13 cellular contexts compared by ENCODE assay signal in the genomic region with DNA sequence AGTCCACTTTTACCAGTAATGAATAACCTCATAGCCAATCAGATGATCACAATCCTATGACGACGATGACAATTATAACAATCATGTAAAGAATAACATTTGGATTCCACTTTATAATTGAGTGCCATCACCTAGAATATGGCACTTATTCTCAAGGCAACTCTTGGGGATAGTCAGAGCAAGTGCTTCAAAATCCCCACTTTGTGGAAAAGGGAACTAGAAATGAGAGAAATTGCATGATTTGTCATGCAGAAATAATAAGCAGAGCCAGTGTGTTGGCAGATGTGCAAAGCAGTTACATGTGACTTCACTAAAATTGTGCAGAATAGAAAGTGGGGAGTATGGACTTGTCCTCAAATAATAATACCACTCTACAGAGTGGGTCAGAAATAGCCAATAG. TPM values are rescaled to one million over a fixed set of nuclear protein-coding genes. Genes with fewer than 3 reads are reported as not detected.
A peak's percentile ranks its signal among the peaks of the same experiment; 100 is the strongest.
DNase-seq lines count a peak whose midpoint lies in the region; ATAC-seq lines count a peak whose summit lies in the region.
"Had no signal": no experiment of that assay in that cellular context is flagged by ENCODE, and none has a peak within 500 bp of the region (broad histone marks: within the 10 kb centered on the region; RNA-seq: fewer than 3 reads in every experiment).

No MANE protein-coding gene starts in this region.

- no peak overlapping the region for H3K27ac Mint-ChIP-seq in stimulated activated naive CD8-positive, alpha-beta T cell treated with anti-CD3 and anti-CD28 coated beads, Interleukin-15, amount 100 ng/mL, for 72 hours
- H3K27ac Mint-ChIP-seq: IgD-negative memory B cell had no signal

- H3K27ac ChIP-seq in temporal lobe (ENCODE audit: low read depth, low read length) = peak overlapping the region; percentile 41
- H3K27ac ChIP-seq: foreskin keratinocyte had no signal

- H3K9me3 Mint-ChIP-seq in stimulated activated naive CD8-positive, alpha-beta T cell treated with anti-CD3 and anti-CD28 coated beads, Interleukin-15, amount 100 ng/mL, for 72 hours = no peaks in the 10 kb centered on the region
- H3K9me3 Mint-ChIP-seq: central memory CD8-positive, alpha-beta T cell; IgD-negative memory B cell had no signal

- H3K4me1 Mint-ChIP-seq in stimulated activated naive CD8-positive, alpha-beta T cell treated with anti-CD3 and anti-CD28 coated beads, Interleukin-15, amount 100 ng/mL, for 72 hours = no peaks in the 10 kb centered on the region
- H3K4me1 Mint-ChIP-seq: central memory CD8-positive, alpha-beta T cell had no signal

- peaks cover 40% of the 10 kb centered on the region for H3K27me3 Mint-ChIP-seq in stimulated activated naive CD8-positive, alpha-beta T cell treated with anti-CD3 and anti-CD28 coated beads, Interleukin-15, amount 100 ng/mL, for 72 hours
- H3K27me3 Mint-ChIP-seq: IgD-negative memory B cell had no signal

- no peak overlapping the region for H3K4me3 Mint-ChIP-seq in stimulated activated naive CD8-positive, alpha-beta T cell treated with anti-CD3 and anti-CD28 coated beads, Interleukin-15, amount 100 ng/mL, for 72 hours
- H3K4me3 Mint-ChIP-seq: central memory CD8-positive, alpha-beta T cell had no signal

- no peak for DNase-seq in stimulated activated naive CD8-positive, alpha-beta T cell treated with anti-CD3 and anti-CD28 coated beads, Interleukin-15, Interleukin-2, amounts not matched to agents 100 U/mL and 50 U/mL, for 24 hours
- DNase-seq in stimulated activated naive CD8-positive, alpha-beta T cell treated with anti-CD3 and anti-CD28 coated beads, Interleukin-15, amount 100 ng/mL, for 72 hours = no peak
- no peak for DNase-seq in central memory CD4-positive, alpha-beta T cell
- DNase-seq in NCI-H226 = no peak
- no peak for DNase-seq in RKO (ENCODE audit: low spot score)
- DNase-seq: foreskin keratinocyte, NCI-H510A treated with DMSO at 0.1 percent for 48 hours, T-helper 2 cell had no signal

- peak; percentile 36 for ATAC-seq in stimulated activated naive CD8-positive, alpha-beta T cell treated with anti-CD3 and anti-CD28 coated beads, Interleukin-15, Interleukin-2, amounts not matched to agents 100 U/mL and 50 U/mL, for 24 hours
- ATAC-seq in stimulated activated naive CD8-positive, alpha-beta T cell treated with anti-CD3 and anti-CD28 coated beads, Interleukin-15, amount 100 ng/mL, for 72 hours = no peak
- ATAC-seq in HG02588 (IDR thresholded peaks at IDR 0.05; ENCODE audit: unreplicated experiment) (peak; percentile 89), HG03439 (IDR thresholded peaks at IDR 0.05; ENCODE audit: unreplicated experiment) (peak; percentile 75)
- ATAC-seq: foreskin keratinocyte had no signal

RNA-seq across cellular contexts. Expression of a gene that starts 41.3 kb away (rescaled TPM):
- 0.49 TPM for total RNA-seq in temporal lobe
